In the genomic region with DNA sequence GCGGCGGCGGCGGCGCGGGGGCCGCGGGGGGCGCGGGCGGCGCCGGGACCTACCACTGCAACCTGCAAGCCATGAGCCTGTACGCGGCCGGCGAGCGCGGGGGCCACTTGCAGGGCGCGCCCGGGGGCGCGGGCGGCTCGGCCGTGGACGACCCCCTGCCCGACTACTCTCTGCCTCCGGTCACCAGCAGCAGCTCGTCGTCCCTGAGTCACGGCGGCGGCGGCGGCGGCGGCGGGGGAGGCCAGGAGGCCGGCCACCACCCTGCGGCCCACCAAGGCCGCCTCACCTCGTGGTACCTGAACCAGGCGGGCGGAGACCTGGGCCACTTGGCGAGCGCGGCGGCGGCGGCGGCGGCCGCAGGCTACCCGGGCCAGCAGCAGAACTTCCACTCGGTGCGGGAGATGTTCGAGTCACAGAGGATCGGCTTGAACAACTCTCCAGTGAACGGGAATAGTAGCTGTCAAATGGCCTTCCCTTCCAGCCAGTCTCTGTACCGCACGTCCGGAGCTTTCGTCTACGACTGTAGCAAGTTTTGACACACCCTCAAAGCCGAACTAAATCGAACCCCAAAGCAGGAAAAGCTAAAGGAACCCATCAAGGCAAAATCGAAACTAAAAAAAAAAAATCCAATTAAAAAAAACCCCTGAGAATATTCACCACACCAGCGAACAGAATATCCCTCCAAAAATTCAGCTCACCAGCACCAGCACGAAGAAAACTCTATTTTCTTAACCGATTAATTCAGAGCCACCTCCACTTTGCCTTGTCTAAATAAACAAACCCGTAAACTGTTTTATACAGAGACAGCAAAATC, we compare ENCODE assay signal across 8 cellular contexts. TPM values are rescaled to one million over a fixed set of nuclear protein-coding genes. Genes with fewer than 3 reads are reported as not detected.
DNase-seq lines count a peak whose midpoint lies in the region; ATAC-seq and TF ChIP-seq lines count a peak whose summit lies in the region.

No MANE protein-coding gene starts in this region.

- CTCF ChIA-PET in T-cell (lab: Charles Lee): interaction anchor here (0.5 to 1.4 kb wide), 5 partner anchors 15 to 1094 kb away, joined by 3 to 8 read pairs (median 4); no protein-coding TSS in a partner anchor

- ATAC-seq in T-cell (replicated peaks in 1 of 4) (peak in 2 of 4 experiments; percentile 15 to 33), GM21723 (IDR thresholded peaks at IDR 0.05; ENCODE audit: unreplicated experiment) (no peak)

- H3K9ac ChIP-seq in fibroblast of lung (ENCODE audit: insufficient read depth, low read length) (peak overlapping the region; percentile 44), rectal smooth muscle tissue (ENCODE audit: low read length) (no peak overlapping the region)

- H3K79me2 ChIP-seq in fibroblast of lung (ENCODE audit: control insufficient read depth, insufficient read depth, low read length): peaks cover 2% of the 10 kb centered on the region

- H3K4me3 ChIP-seq in fibroblast of lung (replicated peaks in 1 of 4; ENCODE audit: control extremely low read depth in 1 of 4, insufficient read depth in 1 of 4, low read depth in 3 of 4, low read length in 4 of 4) (peak overlapping the region; percentile 67 to 76 (median 72)), rectal smooth muscle tissue (ENCODE audit: low read length) (peak overlapping the region; percentile 61)

- no peaks in the 10 kb centered on the region for H3K9me3 ChIP-seq in fibroblast of lung (ENCODE audit: control insufficient read depth, insufficient read depth, low read depth, low read length)

- DNase-seq in activated T-cell treated with anti-CD3 and anti-CD28 coated beads, Interleukin-2, amount 50 U/mL, for 1 hour: peak; percentile 30
- DNase-seq in activated T-cell treated with anti-CD3 and anti-CD28 coated beads for 4 hours (no peak), T-cell (no peak), fibroblast of lung (ENCODE audit: low read depth in 2 of 2) (peak; percentile 46 to 60), DMS79 (lab: John Stamatoyannopoulos, UW) (no peak)
- DNase-seq in activated CD4-positive, CD25-positive, alpha-beta regulatory T cell (lab: John Stamatoyannopoulos, UW): no peak

- peaks cover 36 to 48% (median 39%) of the 10 kb centered on the region in 3 donors for H3K4me1 Mint-ChIP-seq in T-cell

- no peaks in the 10 kb centered on the region for H3K9me3 Mint-ChIP-seq in T-cell

- peaks cover 46 to 62% of the 10 kb centered on the region in 2 donors for H3K27me3 Mint-ChIP-seq in T-cell

- H2AFZ ChIP-seq in fibroblast of lung (ENCODE audit: low read length): peak overlapping the region; percentile 71

- H3K27ac ChIP-seq in fibroblast of lung (ENCODE audit: insufficient read depth, low read length): peak overlapping the region; percentile 61
- H3K27ac ChIP-seq in rectal smooth muscle tissue (ENCODE audit: low read depth, low read length): no peak overlapping the region

- H3K27me3 ChIP-seq in fibroblast of lung (ENCODE audit: control insufficient read depth, insufficient read depth, low read length) (peaks cover 26% of the 10 kb centered on the region), rectal smooth muscle tissue (ENCODE audit: control insufficient read depth, insufficient read depth, low read length) (peaks cover 53% of the 10 kb centered on the region)

- no peaks in the 10 kb centered on the region for H3K36me3 ChIP-seq in fibroblast of lung (ENCODE audit: control insufficient read depth, insufficient read depth, low read length)
- H3K36me3 ChIP-seq in rectal smooth muscle tissue (ENCODE audit: control insufficient read depth, insufficient read depth, low read length): no peaks in the 10 kb centered on the region

- no peaks in the 10 kb centered on the region for H3K36me3 Mint-ChIP-seq in T-cell

- POLR2A ChIA-PET in T-cell (lab: Charles Lee): interaction anchor here in 1 of 2 donors (0.7 kb wide), 1 partner anchor 773 kb away, joined by 6 read pairs; no protein-coding TSS in a partner anchor

- H4K20me1 ChIP-seq in fibroblast of lung (ENCODE audit: control insufficient read depth, extremely low read depth, insufficient read depth, low read length): no peaks in the 10 kb centered on the region

- peak overlapping the region in 1 of 2 donors; percentile 17 for H3K27ac Mint-ChIP-seq in T-cell

- H3K4me3 Mint-ChIP-seq in T-cell: peak overlapping the region; percentile 75 to 82 (median 78)

- H3K4me1 ChIP-seq in fibroblast of lung (ENCODE audit: control insufficient read depth, extremely low read depth, insufficient read depth, low read length) (no peaks in the 10 kb centered on the region), rectal smooth muscle tissue (ENCODE audit: control insufficient read depth, insufficient read depth, low read length) (peaks cover 3% of the 10 kb centered on the region)

- peak overlapping the region; percentile 80 for H3K4me2 ChIP-seq in fibroblast of lung (ENCODE audit: extremely low read depth, insufficient read depth, low read length)

- no peak for TF ChIP-seq CTCF in fibroblast of lung (conservative IDR thresholded peaks at IDR 0.05 in 1 of 2, IDR thresholded peaks at IDR 0.05 in 1 of 2; ENCODE audit: low read depth in 1 of 2, low read length in 2 of 2)

RNA-seq across cellular contexts. Expression of a gene that starts 2.1 kb away (rescaled TPM):
- total RNA-seq in T-cell (under 1 TPM in 3 of 5 donors, not detected in 2; 0.09 to 0.15 (median 0.12) TPM), fibroblast of lung (0.66 and 0.77 TPM in 2 replicates)
- 2.3 TPM in 2 replicates for polyA plus RNA-seq in fibroblast of lung
- polyA plus RNA-seq in fibroblast of lung (2012): 2.4 and 2.6 TPM in 2 replicates
- 0.52 and 1.1 TPM in 2 replicates for polyA minus RNA-seq in fibroblast of lung (ENCODE audit: low replicate concordance)

Comparison
In these comparisons a context has a peak if more than half of its experiments do, and no peak if none do; other contexts are left out.
1. DNase-seq: peak in activated T-cell treated with anti-CD3 and anti-CD28 coated beads, Interleukin-2, amount 50 U/mL, for 1 hour (single experiment) and fibroblast of lung (2 of 2); none in activated T-cell treated with anti-CD3 and anti-CD28 coated beads for 4 hours (single experiment), T-cell (0 of 34), activated CD4-positive, CD25-positive, alpha-beta regulatory T cell (0 of 4) and DMS79 (single experiment).